ENCODE assay signal across 8 cellular contexts in the genomic region with DNA sequence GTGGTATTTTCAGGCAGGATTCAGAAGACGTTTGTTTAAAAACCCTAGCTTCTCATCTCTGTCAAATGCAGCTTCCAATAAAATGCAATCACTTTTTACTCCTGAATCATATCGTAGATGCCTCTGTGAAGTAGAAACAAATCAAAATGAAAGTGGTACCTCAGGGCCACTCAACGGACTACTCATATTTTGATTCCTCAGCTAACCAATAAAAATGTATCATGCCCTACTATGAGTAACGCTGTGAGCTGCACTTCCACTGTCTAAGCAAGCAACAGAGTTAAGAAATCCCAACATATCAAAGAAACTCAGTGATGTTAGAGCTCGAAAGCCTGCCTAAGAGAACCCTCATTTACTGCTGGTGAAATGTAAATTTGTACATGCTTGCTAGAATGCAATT.
DNase-seq lines count a peak whose midpoint lies in the region; ATAC-seq lines count a peak whose summit lies in the region.

No MANE protein-coding gene starts in this region.

- DNase-seq in Right ventricle myocardium superior (no peak), left ventricle myocardium superior (no peak), substantia nigra (lab: John Stamatoyannopoulos, UW) (no peak), NCI-H1105 treated with DMSO at 0.1 percent for 48 hours (lab: John Stamatoyannopoulos, UW) (no peak), NCI-H748 (lab: John Stamatoyannopoulos, UW; ENCODE audit: unreplicated experiment) (no peak)
- DNase-seq in activated naive CD8-positive, alpha-beta T cell treated with anti-CD3 and anti-CD28 coated beads, Interleukin-2, amount 50 U/mL, for 24 hours, result no peak
- no peak for DNase-seq in stimulated activated naive CD4-positive, alpha-beta T cell treated with Interleukin-2 at 50 U/mL for 16 hours (lab: John Stamatoyannopoulos, UW)

- intact Hi-C loops in Right ventricle myocardium superior (cut with DNase I) (loop anchor here (2.0 kb wide), 1 partner anchor 197 kb away; no protein-coding TSS in a partner anchor), left ventricle myocardium superior (cut with micrococcal nuclease) (no loop called here)

- H3K27ac Mint-ChIP-seq in activated naive CD8-positive, alpha-beta T cell treated with anti-CD3 and anti-CD28 coated beads, Interleukin-2, amount 50 U/mL, for 24 hours, result no peak overlapping the region

- ATAC-seq in Right ventricle myocardium superior (ENCODE audit: poor library complexity), result peak; percentile 2
- no peak for ATAC-seq in left ventricle myocardium superior
- ATAC-seq in HG03103 (IDR thresholded peaks at IDR 0.05; ENCODE audit: low read depth, unreplicated experiment), result peak; percentile 27
- ATAC-seq in activated naive CD8-positive, alpha-beta T cell treated with anti-CD3 and anti-CD28 coated beads, Interleukin-2, amount 50 U/mL, for 24 hours, result peak; percentile 91

- H3K36me3 Mint-ChIP-seq in activated naive CD8-positive, alpha-beta T cell treated with anti-CD3 and anti-CD28 coated beads, Interleukin-2, amount 50 U/mL, for 24 hours (ENCODE audit: low read depth), result no peaks in the 10 kb centered on the region

- no peaks in the 10 kb centered on the region for H3K9me3 Mint-ChIP-seq in activated naive CD8-positive, alpha-beta T cell treated with anti-CD3 and anti-CD28 coated beads, Interleukin-2, amount 50 U/mL, for 24 hours

- H3K27ac ChIP-seq in substantia nigra (ENCODE audit: low read depth, low read length, poor library complexity, severe bottlenecking), result peak overlapping the region; percentile 16

- peak overlapping the region; percentile 44 for H3K4me3 Mint-ChIP-seq in activated naive CD8-positive, alpha-beta T cell treated with anti-CD3 and anti-CD28 coated beads, Interleukin-2, amount 50 U/mL, for 24 hours

- no peaks in the 10 kb centered on the region for H3K27me3 Mint-ChIP-seq in activated naive CD8-positive, alpha-beta T cell treated with anti-CD3 and anti-CD28 coated beads, Interleukin-2, amount 50 U/mL, for 24 hours

- H3K4me1 Mint-ChIP-seq in activated naive CD8-positive, alpha-beta T cell treated with anti-CD3 and anti-CD28 coated beads, Interleukin-2, amount 50 U/mL, for 24 hours, result peaks cover 26% of the 10 kb centered on the region
